ENCODE assay signal across 8 cellular contexts in the genomic region with DNA sequence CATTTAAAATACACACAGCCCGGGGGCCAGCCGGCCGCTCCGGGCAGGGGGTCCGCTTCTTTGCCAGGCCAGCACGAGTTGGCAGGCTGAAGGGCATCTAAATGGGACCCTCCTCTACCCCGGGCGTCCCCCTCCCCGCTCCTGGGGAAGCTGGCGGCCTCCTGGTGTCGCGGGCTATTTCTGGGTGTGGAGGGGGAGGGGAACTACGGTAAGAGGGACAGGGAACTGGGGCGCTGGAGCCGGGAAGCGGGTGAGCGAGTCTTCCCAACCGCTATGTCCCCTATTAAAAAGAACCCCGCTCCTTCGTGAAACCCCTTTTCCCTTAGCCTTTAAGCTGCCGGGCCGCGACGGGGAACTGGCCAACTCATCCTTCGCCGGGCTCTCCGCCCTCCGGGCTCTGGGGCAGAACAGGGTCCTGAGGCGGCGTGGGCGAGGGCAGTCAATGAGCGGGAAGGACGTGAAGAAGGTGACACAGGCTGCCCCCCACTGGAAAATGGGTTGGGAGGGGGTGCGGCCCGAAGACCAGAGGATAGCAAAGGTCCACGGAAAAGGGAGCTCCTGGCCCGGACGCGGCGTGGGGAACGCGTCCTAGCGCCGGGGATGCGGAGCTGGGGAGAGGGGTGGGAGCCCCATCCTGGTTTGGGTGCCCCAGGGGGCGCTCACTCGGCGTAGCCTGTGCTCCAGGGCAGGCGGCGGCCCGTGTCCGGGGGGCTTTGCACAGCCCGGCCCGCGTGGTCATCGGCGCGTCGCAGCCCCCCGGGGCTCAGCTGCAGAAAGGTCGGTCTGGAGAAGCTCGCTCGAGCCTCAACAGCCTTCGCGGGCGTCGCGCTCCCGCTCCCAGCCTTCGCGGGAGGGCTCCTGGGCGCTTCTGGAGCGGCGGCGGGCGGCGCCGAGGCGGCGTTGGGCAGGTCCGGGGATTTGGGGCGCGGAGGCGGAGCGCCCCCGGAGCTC. TPM values are rescaled to one million over a fixed set of nuclear protein-coding genes. Genes with fewer than 3 reads are reported as not detected.
DNase-seq lines count a peak whose midpoint lies in the region; ATAC-seq and TF ChIP-seq lines count a peak whose summit lies in the region.

No MANE protein-coding gene starts in this region.

- H4K20me1 ChIP-seq in MM.1S (ENCODE audit: insufficient read depth, low read length) (no peaks in the 10 kb centered on the region), mammary epithelial cell (ENCODE audit: insufficient read depth, low read length) (no peaks in the 10 kb centered on the region)

- CTCF ChIA-PET in mammary epithelial cell (lab: Charles Lee; ENCODE audit: low non-redundant PET), result interaction anchor here (0.6 to 1.7 kb wide), 5 partner anchors 91 to 1319 kb away, joined by 3 to 14 read pairs (median 5); a partner anchor contains a TSS

- DNase-seq in AG09319 (ENCODE audit: extremely low read depth, low read depth) (no peak), MM.1S (no peak), mammary epithelial cell (no peak), right lobe of liver (peak; percentile 57 to 68 (median 66)), thyroid gland (peak; percentile 32 to 43), GDM1 (lab: John Stamatoyannopoulos, UW) (no peak)
- no peak for DNase-seq in central memory CD4-positive, alpha-beta T cell

- 10% methylated on average over 32 of the region's 86 CpGs for WGBS in mammary epithelial cell (ENCODE audit: low coverage, missing lambda C conversion rate)
- WGBS in right lobe of liver (ENCODE audit: insufficient coverage, low coverage, low lambda C conversion rate, missing lambda C conversion rate), result under 1% methylated on average over 52 of the region's 86 CpGs
- WGBS in thyroid gland, 2 donors, result 1% methylated on average over 22 to 36 of the region's 86 CpGs

- intact Hi-C loops in mammary epithelial cell (cut with micrococcal nuclease) (loop anchor here (2.0 to 10.0 kb wide), 4 partner anchors 324 to 1558 kb away; no protein-coding TSS in a partner anchor), right lobe of liver (cut with DNase I) (loop anchor here (5.0 kb wide), 2 partner anchors 88 to 212 kb away; no protein-coding TSS in a partner anchor), thyroid gland (cut with DNase I) (loop anchor here (5.0 kb wide), 1 partner anchor 97 kb away; a partner anchor contains a TSS)

- H3K9ac ChIP-seq in MM.1S (ENCODE audit: low read length) (no peak overlapping the region), mammary epithelial cell (ENCODE audit: insufficient read depth, low read length) (peak overlapping the region; percentile 35)

- BruUV-seq in mammary epithelial cell (replicated peaks; lab: Mats Ljungman, UMichigan), result TSS peak; percentile 52

- H3K36me3 ChIP-seq in MM.1S (replicated peaks; ENCODE audit: insufficient read depth, low read length) (no peaks in the 10 kb centered on the region), mammary epithelial cell (ENCODE audit: insufficient read depth, low read length) (peaks cover 2% of the 10 kb centered on the region), right lobe of liver (no peaks in the 10 kb centered on the region), thyroid gland (no peaks in the 10 kb centered on the region)

- TF ChIP-seq POLR2A in right lobe of liver (IDR thresholded peaks at IDR 0.05) (no peak), thyroid gland (IDR thresholded peaks at IDR 0.05) (peak in 1 of 2 donors; percentile 44)

- H3K9me2 ChIP-seq in MM.1S (replicated peaks; ENCODE audit: insufficient read depth, low read length), result no peaks in the 10 kb centered on the region

- peaks cover 12% of the 10 kb centered on the region for H3K27me3 ChIP-seq in MM.1S (replicated peaks; ENCODE audit: insufficient read depth, low read length)
- H3K27me3 ChIP-seq in mammary epithelial cell (ENCODE audit: insufficient read depth, low read length), result no peaks in the 10 kb centered on the region
- H3K27me3 ChIP-seq in right lobe of liver, result no peaks in the 10 kb centered on the region
- no peaks in the 10 kb centered on the region for H3K27me3 ChIP-seq in thyroid gland

- H3K4me3 ChIP-seq in MM.1S (ENCODE audit: low read length) (peak overlapping the region; percentile 55), mammary epithelial cell (replicated peaks in 1 of 3; ENCODE audit: insufficient read depth in 1 of 3, low read depth in 2 of 3, low read length in 3 of 3) (peak overlapping the region; percentile 69 to 72 (median 72)), right lobe of liver (peak overlapping the region; percentile 49 to 61 (median 58)), thyroid gland (replicated peaks in 1 of 3) (peak overlapping the region; percentile 51 to 91 (median 63))

- peak; percentile 7 for ATAC-seq in GM19395 (IDR thresholded peaks at IDR 0.05; ENCODE audit: unreplicated experiment)
- ATAC-seq in right lobe of liver, result peak in 1 of 4 donors; percentile 0

- H3K4me1 ChIP-seq in MM.1S (ENCODE audit: low read length) (peaks cover 5% of the 10 kb centered on the region; the same call in 1 of the 2 replicates), mammary epithelial cell (ENCODE audit: insufficient read depth, low read length) (peaks cover 22% of the 10 kb centered on the region), right lobe of liver (peaks cover 0 to 25% (median 7%) of the 10 kb centered on the region in 4 donors), thyroid gland (peaks cover 21 to 25% of the 10 kb centered on the region in 2 donors)

- H3K27ac ChIP-seq in MM.1S (ENCODE audit: low read length), result no peak overlapping the region
- H3K27ac ChIP-seq in mammary epithelial cell (ENCODE audit: insufficient read depth, low read depth, low read length), result peak overlapping the region; percentile 11
- no peak overlapping the region for H3K27ac ChIP-seq in right lobe of liver
- H3K27ac ChIP-seq in thyroid gland, result peak overlapping the region in 2 of 3 donors; percentile 49 to 64

- in situ Hi-C loops in mammary epithelial cell (cut with MboI; ENCODE audit: low sequenced_read_pairs in 2 of 2), result loop anchor here (5.0 kb wide), 1 partner anchor 93 kb away; no protein-coding TSS in a partner anchor

- peak; percentile 2; the same call in 1 of the 2 replicates for TF ChIP-seq CTCF in AG09319 (IDR thresholded peaks at IDR 0.05; ENCODE audit: low read depth, low read length)
- no peak for TF ChIP-seq CTCF in MM.1S (IDR thresholded peaks at IDR 0.05; ENCODE audit: low read length)
- TF ChIP-seq CTCF in mammary epithelial cell (conservative IDR thresholded peaks at IDR 0.05 in 1 of 2, IDR thresholded peaks at IDR 0.05 in 1 of 2; ENCODE audit: extremely low read depth in 1 of 2, insufficient read depth in 1 of 2, low read depth in 1 of 2, low read length in 2 of 2), result peak in 1 of 2 donors; percentile 1
- TF ChIP-seq CTCF in right lobe of liver (IDR thresholded peaks at IDR 0.05), result no peak
- TF ChIP-seq CTCF in thyroid gland (IDR thresholded peaks at IDR 0.05), result peak in 1 of 6 experiments; percentile 6

- H2AFZ ChIP-seq in MM.1S (ENCODE audit: low read length), result 0 out of 2 replicates have a peak overlapping the region, but pooled peaks have one; percentile 27
- peak overlapping the region; percentile 92 for H2AFZ ChIP-seq in mammary epithelial cell (ENCODE audit: low read depth, low read length)

- H3K4me2 ChIP-seq in MM.1S (ENCODE audit: low read depth, low read length) (peak overlapping the region; percentile 96), mammary epithelial cell (ENCODE audit: insufficient read depth, low read depth, low read length) (peak overlapping the region; percentile 99)

- H3K79me2 ChIP-seq in MM.1S (ENCODE audit: low read length) (no peaks in the 10 kb centered on the region), mammary epithelial cell (ENCODE audit: insufficient read depth, low read length) (no peaks in the 10 kb centered on the region)

- dilution Hi-C loops in mammary epithelial cell (cut with HindIII; ENCODE audit: low sequenced_read_pairs), result loop anchor here (5.0 kb wide), 4 partner anchors 83 to 328 kb away; no protein-coding TSS in a partner anchor

- H3K9me3 ChIP-seq in MM.1S (replicated peaks; ENCODE audit: insufficient read depth, low read length) (no peaks in the 10 kb centered on the region), mammary epithelial cell (replicated peaks; ENCODE audit: insufficient read depth, low read length) (no peaks in the 10 kb centered on the region), right lobe of liver (no peaks in the 10 kb centered on the region), thyroid gland (no peaks in the 10 kb centered on the region)

- no peaks in the 10 kb centered on the region for H3F3A ChIP-seq in MM.1S (ENCODE audit: insufficient read depth, low read length)

RNA-seq across cellular contexts. Expression of a gene that starts 0.5 kb away (rescaled TPM):
- total RNA-seq in mammary epithelial cell, result 1 to 10 TPM; 6.2 to 9.4 TPM
- polyA plus RNA-seq in mammary epithelial cell, result 6.2 TPM
- 5.6 TPM for polyA minus RNA-seq in mammary epithelial cell
- total RNA-seq in right lobe of liver, result 1 to 10 TPM in 1 of 6 experiments, under 1 TPM in 5; 0.15 to 1.2 (median 0.40) TPM
- total RNA-seq in thyroid gland, result 1 to 10 TPM; 1.7 to 4.8 (median 3.0) TPM

RNA-seq across cellular contexts. Expression of a gene that starts 7.7 kb away (rescaled TPM):
- 100 to 1,000 TPM; 383 to 495 TPM for total RNA-seq in mammary epithelial cell
- polyA plus RNA-seq in mammary epithelial cell, result 1,160 TPM
- 644 TPM for polyA minus RNA-seq in mammary epithelial cell
- 100 to 1,000 TPM in 3 of 6 experiments, 10 to 100 TPM in 3; 47.9 to 207 (median 107) TPM for total RNA-seq in right lobe of liver
- 100 to 1,000 TPM; 125 to 188 (median 175) TPM for total RNA-seq in thyroid gland

RNA-seq across cellular contexts. Expression of a gene that starts 40.1 kb away (rescaled TPM):
- total RNA-seq in mammary epithelial cell (10 to 100 TPM; 52.2 to 76.0 TPM), right lobe of liver (10 to 100 TPM; 32.3 to 55.8 (median 46.2) TPM), thyroid gland (10 to 100 TPM; 20.2 to 27.7 (median 27.5) TPM)
- 65.2 TPM for polyA plus RNA-seq in mammary epithelial cell
- 81.0 TPM for polyA minus RNA-seq in mammary epithelial cell

Comparison
In these comparisons a context has a peak if more than half of its experiments do, and no peak if none do; other contexts are left out.
1. DNase-seq: peak in right lobe of liver (3 of 3) and thyroid gland (2 of 2); none in AG09319 (single experiment), MM.1S (single experiment), mammary epithelial cell (single experiment), central memory CD4-positive, alpha-beta T cell (single experiment) and GDM1 (single experiment).
2. H3K27ac ChIP-seq: peak in mammary epithelial cell (single experiment) and thyroid gland (2 of 3); none in MM.1S (single experiment) and right lobe of liver (0 of 3).
3. Peak in every context shown above with its lines, with median percentiles within 50 percentile points of each other: H3K4me3 ChIP-seq.